Comparison of ENCODE assay signal across 1 cellular context in the genomic region with DNA sequence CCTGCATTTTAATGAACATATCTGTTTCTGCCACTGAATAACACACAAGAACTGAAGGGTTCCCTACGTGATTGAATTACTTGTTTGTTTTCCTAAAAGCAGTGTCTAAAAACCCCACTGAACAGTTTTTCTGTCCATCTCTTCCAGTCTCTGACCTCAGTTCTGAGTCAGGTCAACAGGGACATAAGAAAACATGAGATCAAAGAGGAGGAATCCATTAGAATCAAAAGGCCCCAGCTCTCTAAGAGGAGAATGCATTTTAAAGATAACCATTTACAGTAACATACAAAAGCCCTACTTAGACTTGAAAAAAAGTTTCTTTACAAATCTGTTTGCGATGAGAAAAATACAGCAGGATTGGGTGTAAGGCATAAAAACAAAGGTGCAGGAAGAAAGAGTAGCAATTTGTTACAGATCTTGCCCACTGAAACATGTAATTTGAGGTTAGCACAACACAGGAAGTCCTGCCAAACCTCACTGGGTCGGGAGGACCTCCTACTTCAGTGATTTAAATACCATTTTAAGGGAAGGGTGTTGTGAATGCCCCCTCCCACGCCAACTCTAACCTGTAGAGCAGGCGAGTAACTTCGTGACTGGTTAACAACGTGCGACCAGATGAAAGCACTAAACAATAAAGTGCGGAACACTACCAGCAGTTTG.
TF ChIP-seq lines count a peak whose summit lies in the region.

No MANE protein-coding gene starts in this region.

TF ChIP-seq in K562, 482 proteins besides CTCF, POLR2A, EP300 and RAD21:
- TF ChIP-seq, protein P1, sequence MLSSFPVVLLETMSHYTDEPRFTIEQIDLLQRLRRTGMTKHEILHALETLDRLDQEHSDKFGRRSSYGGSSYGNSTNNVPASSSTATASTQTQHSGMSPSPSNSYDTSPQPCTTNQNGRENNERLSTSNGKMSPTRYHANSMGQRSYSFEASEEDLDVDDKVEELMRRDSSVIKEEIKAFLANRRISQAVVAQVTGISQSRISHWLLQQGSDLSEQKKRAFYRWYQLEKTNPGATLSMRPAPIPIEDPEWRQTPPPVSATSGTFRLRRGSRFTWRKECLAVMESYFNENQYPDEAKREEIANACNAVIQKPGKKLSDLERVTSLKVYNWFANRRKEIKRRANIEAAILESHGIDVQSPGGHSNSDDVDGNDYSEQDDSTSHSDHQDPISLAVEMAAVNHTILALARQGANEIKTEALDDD (IDR thresholded peaks at IDR 0.05), result peak; percentile 72
- no peak for TF ChIP-seq IRF2 (CRISPR knock-in tag; IDR thresholded peaks at IDR 0.05)
- no peak for TF ChIP-seq CEBPG (CRISPR knock-in tag; IDR thresholded peaks at IDR 0.05)
- TF ChIP-seq CEBPG (tag; conservative IDR thresholded peaks at IDR 0.05 in 1 of 2, IDR thresholded peaks at IDR 0.05 in 1 of 2), result no peak
- no peak for TF ChIP-seq BRCA1 (IDR thresholded peaks at IDR 0.05)
- TF ChIP-seq BRCA1 (CRISPR knock-in tag; IDR thresholded peaks at IDR 0.05), result no peak
- 0 out of 2 replicates have a peak, but pooled peaks have one; percentile 14 for TF ChIP-seq CBFA2T3 (IDR thresholded peaks at IDR 0.05)
- 0 out of 2 replicates have a peak, but pooled peaks have one; percentile 12 for TF ChIP-seq NCOR1 (IDR thresholded peaks at IDR 0.05)
- TF ChIP-seq ZNF586 (CRISPR knock-in tag; conservative IDR thresholded peaks at IDR 0.05), result no peak
- TF ChIP-seq RNF2 (IDR thresholded peaks at IDR 0.05), result no peak
- TF ChIP-seq, protein P2, sequence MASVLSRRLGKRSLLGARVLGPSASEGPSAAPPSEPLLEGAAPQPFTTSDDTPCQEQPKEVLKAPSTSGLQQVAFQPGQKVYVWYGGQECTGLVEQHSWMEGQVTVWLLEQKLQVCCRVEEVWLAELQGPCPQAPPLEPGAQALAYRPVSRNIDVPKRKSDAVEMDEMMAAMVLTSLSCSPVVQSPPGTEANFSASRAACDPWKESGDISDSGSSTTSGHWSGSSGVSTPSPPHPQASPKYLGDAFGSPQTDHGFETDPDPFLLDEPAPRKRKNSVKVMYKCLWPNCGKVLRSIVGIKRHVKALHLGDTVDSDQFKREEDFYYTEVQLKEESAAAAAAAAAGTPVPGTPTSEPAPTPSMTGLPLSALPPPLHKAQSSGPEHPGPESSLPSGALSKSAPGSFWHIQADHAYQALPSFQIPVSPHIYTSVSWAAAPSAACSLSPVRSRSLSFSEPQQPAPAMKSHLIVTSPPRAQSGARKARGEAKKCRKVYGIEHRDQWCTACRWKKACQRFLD (CRISPR knock-in tag; IDR thresholded peaks at IDR 0.05), result 0 out of 2 replicates have a peak, but pooled peaks have one; percentile 11
TF ChIP-seq in K562: peak in this region for 4.
